ENCODE assay signal across 18 cellular contexts in genomic region chr7:73799282-73800141, GRCh38. TPM values are rescaled to one million over a fixed set of nuclear protein-coding genes. Genes with fewer than 3 reads are reported as not detected.
DNase-seq lines count a peak whose midpoint lies in the region; ATAC-seq, FAIRE-seq and TF ChIP-seq lines count a peak whose summit lies in the region.
"Had no signal": no experiment of that assay in that cellular context is flagged by ENCODE, and none has a peak within 500 bp of the region (broad histone marks: within the 10 kb centered on the region; RNA-seq: fewer than 3 reads in every experiment).

No MANE protein-coding gene starts in this region.

- H3K4me1 ChIP-seq in CD4-positive, alpha-beta memory T cell (ENCODE audit: insufficient read depth, low read length), result no peaks in the 10 kb centered on the region
- H3K4me1 ChIP-seq: tibial artery had no signal

- H3K36me3 ChIP-seq in CD4-positive, alpha-beta memory T cell (ENCODE audit: insufficient read depth, low read length), result no peaks in the 10 kb centered on the region
- H3K36me3 ChIP-seq: tibial artery had no signal

- H3K4me1 Mint-ChIP-seq in CD4-positive, alpha-beta memory T cell, result no peaks in the 10 kb centered on the region

- ATAC-seq in sciatic nerve, result no peak
- no peak for ATAC-seq in HG03135 (IDR thresholded peaks at IDR 0.05; ENCODE audit: unreplicated experiment)

- no peak for TF ChIP-seq POLR2A in H54 (IDR thresholded peaks at IDR 0.05; ENCODE audit: low read depth, low read length)

- no peaks in the 10 kb centered on the region for H3K9me3 ChIP-seq in CD4-positive, alpha-beta memory T cell (ENCODE audit: control insufficient read depth in 1 of 2, low read length in 2 of 2)
- H3K9me3 ChIP-seq: tibial artery had no signal

- H3K9me3 Mint-ChIP-seq in CD4-positive, alpha-beta memory T cell, result peaks cover 0 to 10% (median 0%) of the 10 kb centered on the region in 8 donors

- H3K4me3 Mint-ChIP-seq in CD4-positive, alpha-beta memory T cell, result no peak overlapping the region

- no peaks in the 10 kb centered on the region for H3K36me3 Mint-ChIP-seq in CD4-positive, alpha-beta memory T cell

- intact Hi-C loops in sciatic nerve (cut with DNase I), result no loop called here
- intact Hi-C loops in CD4-positive, alpha-beta memory T cell (cut with micrococcal nuclease), result no loop called here

- H3K27me3 ChIP-seq in CD4-positive, alpha-beta memory T cell (ENCODE audit: insufficient read depth, low read length), result no peaks in the 10 kb centered on the region
- H3K27me3 ChIP-seq: tibial artery had no signal

- H3K4me3 ChIP-seq in CD4-positive, alpha-beta memory T cell (ENCODE audit: low read length in 2 of 2), result no peak overlapping the region
- H3K4me3 ChIP-seq: tibial artery had no signal

- DNase-seq in H54 (ENCODE audit: insufficient read length, low spot score), result no peak
- peak; percentile 62 for DNase-seq in RPMI7951 (ENCODE audit: low read depth)
- DNase-seq in islet precursor cell, result peak; percentile 68
- DNase-seq in sciatic nerve (ENCODE audit: low spot score), result peak; percentile 0
- DNase-seq in CD4-positive, alpha-beta memory T cell, result no peak
- DNase-seq in NCI-H187 treated with DMSO at 0.1 percent for 48 hours (lab: John Stamatoyannopoulos, UW), result no peak
- DNase-seq: activated CD4-positive, alpha-beta T cell treated with anti-CD3 and anti-CD28 coated beads for 48 hours; activated CD8-positive, alpha-beta memory T cell treated with anti-CD3 and anti-CD28 coated beads, Interleukin-2, amount 50 U/mL, for 4 hours; activated gamma-delta T cell; kidney; midbrain; NCI-H1417 treated with DMSO at 0.1 percent for 48 hours; NCI-H748 treated with DMSO at 0.1 percent for 48 hours; stimulated activated naive CD4-positive, alpha-beta T cell treated with Interleukin-2 at 50 U/mL for 16 hours had no signal

- POLR2A ChIA-PET in CD4-positive, alpha-beta memory T cell (lab: Charles Lee; ENCODE audit: partially characterized antibody), result interaction anchor here (0.6 kb wide), 1 partner anchor 36 kb away, joined by 3 read pairs; no protein-coding TSS in a partner anchor

- CTCF ChIA-PET in CD4-positive, alpha-beta memory T cell (lab: Charles Lee; ENCODE audit: partially characterized antibody), result no interaction called here

- peaks cover 7 to 10% of the 10 kb centered on the region in 2 donors for H3K27me3 Mint-ChIP-seq in CD4-positive, alpha-beta memory T cell

- no peak overlapping the region for H3K27ac ChIP-seq in CD4-positive, alpha-beta memory T cell (ENCODE audit: low read depth, low read length)
- H3K27ac ChIP-seq: tibial artery had no signal

- peak; percentile 88 for FAIRE-seq in H54 (lab: Jason Lieb, UNC)
- FAIRE-seq: kidney had no signal

- H3K27ac Mint-ChIP-seq in CD4-positive, alpha-beta memory T cell, result no peak overlapping the region

RNA-seq across cellular contexts. Expression of gene CLDN3, which starts 29.4 kb away (rescaled TPM):
- total RNA-seq in RPMI7951 (2014; rRNA removed; shearing (Covaris generic)), result not detected in 2 replicates
- not detected for total RNA-seq in sciatic nerve
- not detected for total RNA-seq in CD4-positive, alpha-beta memory T cell
- not detected for polyA plus RNA-seq in CD4-positive, alpha-beta memory T cell
- total RNA-seq: G401, LHCN-M2 had no signal

RNA-seq across cellular contexts. Expression of gene CLDN4, which starts 31.3 kb away (rescaled TPM):
- total RNA-seq in RPMI7951 (2014; rRNA removed; shearing (Covaris generic)), result 0.49 and 1.2 TPM in 2 replicates
- 0.85 TPM for total RNA-seq in sciatic nerve
- total RNA-seq in CD4-positive, alpha-beta memory T cell, result not detected
- under 1 TPM in 1 of 2 donors, not detected in 1; 0.05 TPM for polyA plus RNA-seq in CD4-positive, alpha-beta memory T cell

RNA-seq across cellular contexts. Expression of gene METTL27, which starts 42.8 kb away (rescaled TPM):
- total RNA-seq in RPMI7951 (2014; rRNA removed; shearing (Covaris generic)), result 0.12 and 0.29 TPM in 2 replicates
- total RNA-seq in sciatic nerve, result 6.2 TPM
- total RNA-seq in CD4-positive, alpha-beta memory T cell, result 1 to 10 TPM; 6.1 to 7.6 TPM
- under 1 TPM in 1 of 2 donors, not detected in 1; 0.49 TPM for polyA plus RNA-seq in CD4-positive, alpha-beta memory T cell
- total RNA-seq: G401 had no signal

Comparison
In these comparisons a context has a peak if more than half of its experiments do, and no peak if none do; other contexts are left out.
1. DNase-seq: peak in RPMI7951 (single experiment), islet precursor cell (single experiment) and sciatic nerve (single experiment); none in H54 (single experiment), CD4-positive, alpha-beta memory T cell (0 of 5) and NCI-H187 treated with DMSO at 0.1 percent for 48 hours (single experiment).